Comparison of ENCODE assay signal across 10 cellular contexts in genomic region chr12:53973093-53974042, GRCh38. TPM values are rescaled to one million over a fixed set of nuclear protein-coding genes. Genes with fewer than 3 reads are reported as not detected.
DNase-seq lines count a peak whose midpoint lies in the region; ATAC-seq, FAIRE-seq and TF ChIP-seq lines count a peak whose summit lies in the region.
"Had no signal": no experiment of that assay in that cellular context is flagged by ENCODE, and none has a peak within 500 bp of the region (broad histone marks: within the 10 kb centered on the region; RNA-seq: fewer than 3 reads in every experiment).

TSS of gene HOXC11 (plus strand) at chr12:53973126. CDS start at chr12:53973242, 116 bp downstream.

- no peak for FAIRE-seq in GM12892 (lab: Jason Lieb, UNC)

- peaks cover 12% of the 10 kb centered on the region for H3K4me1 ChIP-seq in testis
- H3K4me1 ChIP-seq: prostate gland had no signal

- no peak within 1 kb of the TSS for H3K27ac ChIP-seq in testis
- H3K27ac ChIP-seq: prostate gland had no signal

- no peak for TF ChIP-seq POLR2A in testis (IDR thresholded peaks at IDR 0.05)
- TF ChIP-seq POLR2A in GM12892 (IDR thresholded peaks at IDR 0.05; ENCODE audit: low read depth, low read length), result no peak

- peak within 1 kb of the TSS; percentile 49 for H3K4me3 Mint-ChIP-seq in activated T-cell treated with anti-CD3 and anti-CD28 coated beads, Interleukin-2, amount 50 U/mL, for 4 hours
- peak within 1 kb of the TSS; percentile 26 to 74 (median 39) for H3K4me3 Mint-ChIP-seq in T-cell

- no peaks in the 10 kb centered on the region for H3K36me3 Mint-ChIP-seq in activated T-cell treated with anti-CD3 and anti-CD28 coated beads, Interleukin-2, amount 50 U/mL, for 4 hours (ENCODE audit: insufficient read depth)
- H3K36me3 Mint-ChIP-seq in T-cell, result peaks cover 7% of the 10 kb centered on the region

- DNase-seq in activated T-cell treated with anti-CD3 and anti-CD28 coated beads, Interleukin-2, amount 50 U/mL, for 4 hours, result no peak
- DNase-seq in activated T-cell treated with anti-CD3 and anti-CD28 coated beads, Interleukin-2, amount 50 U/mL, for 1 hour, result no peak
- DNase-seq in T-cell (no peak), iPS-NIHi11 (ENCODE audit: low spot score) (peak; percentile 63), testis (no peak), GM12892 (ENCODE audit: insufficient read length) (no peak), COLO668 (lab: John Stamatoyannopoulos, UW; ENCODE audit: unreplicated experiment) (no peak), midbrain (lab: John Stamatoyannopoulos, UW) (no peak)
- DNase-seq: activated CD4-positive, CD25-positive, alpha-beta regulatory T cell had no signal

- peaks cover 10% of the 10 kb centered on the region for H3K27me3 ChIP-seq in testis

- H3K36me3 ChIP-seq in testis (ENCODE audit: low read depth, missing control alignments), result no peaks in the 10 kb centered on the region
- H3K36me3 ChIP-seq: prostate gland had no signal

- TF ChIP-seq CTCF in testis (IDR thresholded peaks at IDR 0.05), result no peak

- ATAC-seq in activated T-cell treated with anti-CD3 and anti-CD28 coated beads, Interleukin-2, amount 50 U/mL, for 4 hours, result no peak
- ATAC-seq in T-cell (replicated peaks in 1 of 4), result peak in 1 of 4 experiments; percentile 27

- CTCF ChIA-PET in T-cell (lab: Charles Lee), result interaction anchor here in 1 of 2 donors (0.6 kb wide), 1 partner anchor 12 kb away, joined by 4 read pairs; the partner anchor contains the start of gene HOXC10

- WGBS in testis, 2 donors, result 4 to 10% methylated on average over 35 to 80 of the region's 80 CpGs

- H3K4me3 ChIP-seq in testis, result peak within 1 kb of the TSS; percentile 2 to 41
- H3K4me3 ChIP-seq: prostate gland had no signal

- no peaks in the 10 kb centered on the region for H3K9me3 ChIP-seq in testis
- H3K9me3 ChIP-seq: prostate gland had no signal

- H3K27ac Mint-ChIP-seq in T-cell, result peak within 1 kb of the TSS; percentile 55 to 73

- H3K9me3 Mint-ChIP-seq in activated T-cell treated with anti-CD3 and anti-CD28 coated beads, Interleukin-2, amount 50 U/mL, for 4 hours, result peaks cover 6% of the 10 kb centered on the region
- no peaks in the 10 kb centered on the region for H3K9me3 Mint-ChIP-seq in T-cell

- H3K4me1 Mint-ChIP-seq in activated T-cell treated with anti-CD3 and anti-CD28 coated beads, Interleukin-2, amount 50 U/mL, for 4 hours (ENCODE audit: low read depth), result peaks cover 19% of the 10 kb centered on the region
- H3K4me1 Mint-ChIP-seq in T-cell, result peaks cover 16 to 25% (median 23%) of the 10 kb centered on the region in 3 donors

- peaks cover 90% of the 10 kb centered on the region for H3K27me3 Mint-ChIP-seq in activated T-cell treated with anti-CD3 and anti-CD28 coated beads, Interleukin-2, amount 50 U/mL, for 4 hours (ENCODE audit: low read depth)
- peaks cover 81 to 87% of the 10 kb centered on the region in 2 donors for H3K27me3 Mint-ChIP-seq in T-cell

- POLR2A ChIA-PET in T-cell (lab: Charles Lee), result no interaction called here

- intact Hi-C loops in testis (cut with DNase I; ENCODE audit: low total_unique reads), result no loop called here

RNA-seq across cellular contexts. Expression of gene HOXC11, which starts in this region (rescaled TPM):
- not detected for total RNA-seq in activated T-cell treated with anti-CD3 and anti-CD28 coated beads, Interleukin-2, amount 50 U/mL, for 4 hours
- total RNA-seq in T-cell (not detected), testis (1 to 10 TPM in 1 of 2 donors, under 1 TPM in 1; 0.25 to 1.1 TPM)
- 0.18 TPM for polyA plus RNA-seq in testis (ENCODE audit: insufficient read depth, low read depth, low replicate concordance)
- polyA plus RNA-seq in GM12892 (2012; ENCODE audit: missing spikeins), result 0.13 TPM
- total RNA-seq: prostate gland had no signal
